19 cellular contexts compared by ENCODE assay signal in the genomic region with DNA sequence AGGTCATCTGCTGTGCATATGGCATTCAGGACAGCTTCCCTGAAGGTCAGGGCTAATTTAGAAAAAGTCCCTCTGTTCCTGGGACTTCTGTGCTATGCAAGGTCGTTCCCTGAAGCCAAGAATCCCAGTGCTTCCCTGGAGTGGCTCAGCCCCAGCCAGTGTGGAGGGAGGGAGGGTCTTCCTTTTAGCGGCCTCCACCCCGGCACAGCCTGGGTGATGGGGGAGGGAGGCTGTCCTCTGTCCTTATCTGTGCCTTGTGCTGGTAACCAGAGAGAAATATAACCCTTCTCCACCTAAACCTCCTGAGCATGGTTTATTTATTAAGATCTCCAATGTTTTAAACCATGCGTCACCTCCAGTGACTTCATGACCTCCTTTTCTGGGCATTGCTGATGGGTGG.
DNase-seq lines count a peak whose midpoint lies in the region; ATAC-seq, FAIRE-seq and TF ChIP-seq lines count a peak whose summit lies in the region.
"Had no signal": no experiment of that assay in that cellular context is flagged by ENCODE, and none has a peak within 500 bp of the region (broad histone marks: within the 10 kb centered on the region; RNA-seq: fewer than 3 reads in every experiment).

No MANE protein-coding gene starts in this region.

- ATAC-seq in HG03469 (IDR thresholded peaks at IDR 0.05; ENCODE audit: unreplicated experiment), result no peak
- ATAC-seq: A549, HepG2 had no signal

- H3K4me2 ChIP-seq in H1 (ENCODE audit: insufficient read depth in 1 of 2, low read depth in 2 of 2, low read length in 2 of 2) (no peak overlapping the region), mesendoderm (ENCODE audit: low read length) (no peak overlapping the region)
- H3K4me2 ChIP-seq: A549, BLaER1 had no signal

- no peaks in the 10 kb centered on the region for H3K79me2 ChIP-seq in H1 (ENCODE audit: control insufficient read depth in 1 of 2, insufficient read depth in 2 of 2, low read length in 2 of 2)
- H3K79me2 ChIP-seq in mesendoderm (ENCODE audit: control insufficient read depth, insufficient read depth, low read length), result no peaks in the 10 kb centered on the region

- H2BK15ac ChIP-seq in H1 (ENCODE audit: low read length) (no peak overlapping the region), mesendoderm (replicated peaks; ENCODE audit: low read depth) (no peak overlapping the region)

- H3K79me1 ChIP-seq in H1 (ENCODE audit: low read depth, low read length), result no peaks in the 10 kb centered on the region
- no peaks in the 10 kb centered on the region for H3K79me1 ChIP-seq in mesendoderm (ENCODE audit: low read length)

- H4K91ac ChIP-seq in H1 (replicated peaks; ENCODE audit: insufficient read length, low read length), result no peak overlapping the region

- peaks cover 0 to 4% of the 10 kb centered on the region in 2 experiments for H4K20me1 ChIP-seq in H1 (replicated peaks in 1 of 2; ENCODE audit: control insufficient read depth in 1 of 2, insufficient read depth in 2 of 2, low read length in 2 of 2)
- H4K20me1 ChIP-seq: BLaER1 had no signal

- H4K5ac ChIP-seq in H1 (ENCODE audit: insufficient read length, low read depth, low read length) (no peak overlapping the region), mesendoderm (ENCODE audit: low read length) (no peak overlapping the region)

- peaks cover 0 to 8% (median 6%) of the 10 kb centered on the region in 4 experiments; a peak in 5 of 7 replicates for H3K4me1 ChIP-seq in H1 (replicated peaks in 1 of 4; ENCODE audit: control insufficient read depth in 3 of 4, insufficient read depth in 4 of 4, low read length in 3 of 4)
- peaks cover 6% of the 10 kb centered on the region for H3K4me1 ChIP-seq in mesendoderm (ENCODE audit: control insufficient read depth, low read depth, low read length)
- H3K4me1 ChIP-seq: A549, BLaER1 had no signal

- H3K18ac ChIP-seq in H1 (ENCODE audit: extremely low read depth, low read length) (no peak overlapping the region), mesendoderm (ENCODE audit: low read length) (no peak overlapping the region)

- H2AFZ ChIP-seq in H1 (ENCODE audit: low read length), result 0 out of 2 replicates have a peak overlapping the region, but pooled peaks have one; percentile 6
- H2AFZ ChIP-seq: GM23248 had no signal

- no peak overlapping the region for H2BK12ac ChIP-seq in H1 (ENCODE audit: low read depth, low read length)

- H3K27ac ChIP-seq in H1 (ENCODE audit: low read depth, low read length), result no peak overlapping the region
- no peak overlapping the region for H3K27ac ChIP-seq in mesendoderm (ENCODE audit: low read depth, low read length)
- H3K27ac ChIP-seq: 22Rv1, A549, BLaER1, GM23248 had no signal

- CTCF ChIA-PET in H1 (lab: Charles Lee; ENCODE audit: partially characterized antibody), result no interaction called here

- no peak overlapping the region for H4K8ac ChIP-seq in H1 (ENCODE audit: extremely low read depth, insufficient read depth, low read length)
- no peak overlapping the region for H4K8ac ChIP-seq in mesendoderm (ENCODE audit: low read depth, low read length)

- no peak overlapping the region for H2AK5ac ChIP-seq in H1 (ENCODE audit: low read depth, low read length)
- no peak overlapping the region for H2AK5ac ChIP-seq in mesendoderm (ENCODE audit: low read length)

- TF ChIP-seq POLR2A in H1 (IDR thresholded peaks at IDR 0.05; ENCODE audit: control extremely low read depth in 1 of 2, low read depth in 2 of 2, low read length in 2 of 2), result no peak

- H3K4me3 ChIP-seq in H1 (ENCODE audit: extremely low read depth in 1 of 4, insufficient read depth in 2 of 4, low read depth in 3 of 4, low read length in 4 of 4), result no peak overlapping the region
- H3K4me3 ChIP-seq in mesendoderm (ENCODE audit: low read length), result no peak overlapping the region
- H3K4me3 ChIP-seq: A549, BLaER1, GM23248 had no signal

- H3K36me3 ChIP-seq in H1 (ENCODE audit: control insufficient read depth in 2 of 4, insufficient read depth in 4 of 4, low read length in 3 of 4) (no peaks in the 10 kb centered on the region), mesendoderm (ENCODE audit: control insufficient read depth, insufficient read depth, low read length) (no peaks in the 10 kb centered on the region)
- H3K36me3 ChIP-seq: BLaER1 had no signal

- H3K4ac ChIP-seq in H1 (replicated peaks; ENCODE audit: insufficient read length, low read depth, low read length) (no peak overlapping the region), mesendoderm (ENCODE audit: low read depth, low read length) (no peak overlapping the region)

- no peak for TF ChIP-seq CTCF in H1 (IDR thresholded peaks at IDR 0.05; ENCODE audit: control extremely low read depth in 1 of 3, insufficient read depth in 1 of 3, low read depth in 1 of 3, low read length in 3 of 3)

- H3K56ac ChIP-seq in H1 (replicated peaks; ENCODE audit: insufficient read length, low read depth, low read length) (no peak overlapping the region), mesendoderm (ENCODE audit: low read length) (peak overlapping the region; percentile 10)

- H3K9ac ChIP-seq in H1 (replicated peaks in 1 of 4; ENCODE audit: extremely low read depth in 1 of 4, low read depth in 3 of 4, low read length in 3 of 4) (no peak overlapping the region), mesendoderm (ENCODE audit: low read length) (no peak overlapping the region)
- H3K9ac ChIP-seq: BLaER1, GM23248 had no signal

- WGBS in H1 (ENCODE audit: extremely low coverage in 1 of 2, insufficient coverage in 1 of 2, insufficient read length in 1 of 2, insufficient replicate concordance in 2 of 2, low coverage in 1 of 2, low lambda C conversion rate in 2 of 2, missing lambda C conversion rate in 1 of 2), 2 experiments, result 95% methylated on average over 4 of the region's 4 CpGs; no CpG with 5 or more reads in 1 of the 2 experiments
- WGBS in mesendoderm (ENCODE audit: extremely low coverage, insufficient coverage, low lambda C conversion rate), result no CpG with 5 or more reads among the region's 4 CpGs

- H3K27me3 ChIP-seq in H1 (replicated peaks in 1 of 4; ENCODE audit: control insufficient read depth in 3 of 4, extremely low read depth in 1 of 4, insufficient read depth in 3 of 4, low read length in 3 of 4), result no peaks in the 10 kb centered on the region
- H3K27me3 ChIP-seq in mesendoderm (ENCODE audit: insufficient read depth, low read length, poor library complexity), result no peaks in the 10 kb centered on the region
- H3K27me3 ChIP-seq: BLaER1 had no signal

- no peak overlapping the region for H2BK20ac ChIP-seq in H1 (ENCODE audit: low read length)

- H2BK120ac ChIP-seq in H1 (replicated peaks; ENCODE audit: low read depth, low read length) (no peak overlapping the region), mesendoderm (ENCODE audit: low read depth, low read length) (no peak overlapping the region)

- no peak for TF ChIP-seq RAD21 in H1 (IDR thresholded peaks at IDR 0.05 in 1 of 2, conservative IDR thresholded peaks at IDR 0.05 in 1 of 2; ENCODE audit: low read depth in 2 of 2, low read length in 2 of 2)

- H3K14ac ChIP-seq in H1 (ENCODE audit: insufficient read length), result no peak overlapping the region

- no peak overlapping the region for H3K23ac ChIP-seq in H1 (ENCODE audit: insufficient read length)
- no peak overlapping the region for H3K23ac ChIP-seq in mesendoderm (ENCODE audit: low read length)

- POLR2A ChIA-PET in H1 (lab: Charles Lee; ENCODE audit: partially characterized antibody), result no interaction called here

- H2BK5ac ChIP-seq in H1 (ENCODE audit: low read depth, low read length) (no peak overlapping the region), mesendoderm (ENCODE audit: low read length) (no peak overlapping the region)

- no peak for TF ChIP-seq EP300 in H1 (IDR thresholded peaks at IDR 0.05; ENCODE audit: borderline replicate concordance in 1 of 2, low read depth in 2 of 2, low read length in 2 of 2)

- no peaks in the 10 kb centered on the region for H3K9me3 ChIP-seq in H1 (ENCODE audit: insufficient read depth in 2 of 2, low read depth in 1 of 2, low read length in 1 of 2)
- H3K9me3 ChIP-seq: A549, BLaER1 had no signal

- H3K23me2 ChIP-seq in H1 (ENCODE audit: low read depth, low read length), result peaks cover 4% of the 10 kb centered on the region; the same call in 1 of the 2 replicates

- DNase-seq in NCI-H82 (lab: John Stamatoyannopoulos, UW), result peak; percentile 38
- no peak for DNase-seq in NCI-H82 treated with DMSO at 0.1 percent for 48 hours (lab: John Stamatoyannopoulos, UW; ENCODE audit: unreplicated experiment)
- no peak for DNase-seq in H1 (ENCODE audit: low read depth in 1 of 2, low spot score in 2 of 2)
- DNase-seq in mesendoderm, result no peak
- DNase-seq in DMS79 treated with DMSO at 0.1 percent for 48 hours (lab: John Stamatoyannopoulos, UW), result no peak
- no peak for DNase-seq in putamen (ENCODE audit: low spot score)
- DNase-seq: Calu3; CD4-positive, alpha-beta memory T cell; DND-41; GM23248; HCEC 1CT had no signal

- no peak for FAIRE-seq in H1 (lab: Jason Lieb, UNC)
- FAIRE-seq: A549, G401.6, GM12891, H54, HepG2 had no signal

TF ChIP-seq in H1, 55 proteins besides CTCF, POLR2A, EP300 and RAD21:
- no peak for TF ChIP-seq RNF2 (IDR thresholded peaks at IDR 0.05; ENCODE audit: borderline replicate concordance, low read depth, low read length, missing control alignments, poor library complexity, severe bottlenecking)
- TF ChIP-seq SIX5 (IDR thresholded peaks at IDR 0.05; ENCODE audit: low read depth, low read length), result no peak
- no peak for TF ChIP-seq CHD1 (IDR thresholded peaks at IDR 0.05; ENCODE audit: low read depth, low read length)
